In the genomic region with DNA sequence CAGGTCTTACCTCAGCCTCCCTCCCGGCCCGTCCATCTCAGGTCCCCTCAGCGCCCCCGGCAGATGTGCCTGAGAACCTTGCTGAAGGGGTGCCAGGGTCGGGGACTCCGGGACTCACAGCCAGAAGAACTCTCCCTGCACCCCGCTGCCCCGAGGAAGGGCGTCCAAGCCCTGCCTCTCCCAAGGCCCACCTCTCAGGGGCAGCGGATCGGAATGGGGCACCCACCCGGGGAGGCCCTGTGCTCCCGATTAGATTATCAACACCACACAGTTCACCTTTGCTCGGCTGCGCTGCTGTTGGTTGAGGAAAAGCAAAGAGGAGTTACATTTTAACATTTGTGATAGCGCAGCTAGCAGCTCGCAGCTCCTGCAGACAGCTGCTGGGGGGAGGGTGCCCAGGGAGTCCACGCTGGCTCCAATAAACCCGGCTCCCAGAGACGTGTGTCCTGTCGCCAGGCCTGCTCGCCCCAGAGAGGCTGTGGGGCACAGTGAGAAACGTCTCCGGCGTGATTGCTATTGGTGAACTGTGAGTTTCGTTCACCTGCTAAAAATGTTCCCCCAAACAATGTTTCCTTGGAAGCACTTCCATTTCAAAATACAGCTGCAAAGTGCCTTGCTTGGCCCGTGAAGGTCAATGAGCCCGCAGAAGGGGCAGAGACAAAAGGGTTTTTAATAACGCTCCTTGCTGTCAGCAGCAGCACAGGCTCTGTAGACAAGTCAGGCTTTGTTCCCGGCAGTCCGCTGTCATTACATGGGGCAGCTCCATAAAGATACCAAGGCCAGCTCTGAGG, we compare ENCODE assay signal across 17 cellular contexts. TPM values are rescaled to one million over a fixed set of nuclear protein-coding genes. Genes with fewer than 3 reads are reported as not detected.
A peak's percentile ranks its signal among the peaks of the same experiment; 100 is the strongest.
DNase-seq lines count a peak whose midpoint lies in the region; ATAC-seq and TF ChIP-seq lines count a peak whose summit lies in the region.
"Had no signal": no experiment of that assay in that cellular context is flagged by ENCODE, and none has a peak within 500 bp of the region (broad histone marks: within the 10 kb centered on the region; RNA-seq: fewer than 3 reads in every experiment).

No MANE protein-coding gene starts in this region.

- H3K9me3 ChIP-seq in right atrium auricular region (no peaks in the 10 kb centered on the region), heart right ventricle (no peaks in the 10 kb centered on the region)
- no peaks in the 10 kb centered on the region for H3K9me3 ChIP-seq in effector memory CD4-positive, alpha-beta T cell (ENCODE audit: control insufficient read depth, low read length)
- H3K9me3 ChIP-seq: SJCRH30 had no signal

- H3K4me1 ChIP-seq in right atrium auricular region (peaks cover 0 to 30% of the 10 kb centered on the region in 2 donors), heart right ventricle (peaks cover 0 to 23% (median 4%) of the 10 kb centered on the region in 9 donors)
- no peaks in the 10 kb centered on the region for H3K4me1 ChIP-seq in effector memory CD4-positive, alpha-beta T cell (ENCODE audit: control insufficient read depth, insufficient read depth, low read length, poor library complexity, severe bottlenecking)
- H3K4me1 ChIP-seq: SJCRH30 had no signal

- peak; percentile 65 for DNase-seq in Right ventricle myocardium inferior (ENCODE audit: missing footprints)
- DNase-seq in right atrium auricular region (ENCODE audit: low spot score): no peak
- DNase-seq in heart right ventricle: no peak
- no peak for DNase-seq in NCI-H2081 treated with DMSO at 0.1 percent for 48 hours (lab: John Stamatoyannopoulos, UW)
- DNase-seq in effector memory CD4-positive, alpha-beta T cell: no peak
- DNase-seq: activated naive CD4-positive, alpha-beta T cell treated with anti-CD3 and anti-CD28 coated beads for 36 hours; MM.1S; natural killer cell; NCI-H524 treated with DMSO at 0.1 percent for 48 hours; stimulated activated CD4-positive, alpha-beta T cell treated with anti-CD3 and anti-CD28 coated beads, Interleukin-2, amount 100 ng/mL, for 24 hours; stimulated activated naive CD8-positive, alpha-beta T cell treated with anti-CD3 and anti-CD28 coated beads, Interleukin-15, amount 100 ng/mL, for 72 hours had no signal

- peak overlapping the region; percentile 58 to 91 (median 80) for H3K27ac Mint-ChIP-seq in nephron
- H3K27ac Mint-ChIP-seq: activated naive CD4-positive, alpha-beta T cell treated with anti-CD3 and anti-CD28 coated beads for 36 hours; natural killer cell; stimulated activated naive CD8-positive, alpha-beta T cell treated with anti-CD3 and anti-CD28 coated beads, Interleukin-15, amount 100 ng/mL, for 72 hours had no signal

- H3K36me3 ChIP-seq in right atrium auricular region: no peaks in the 10 kb centered on the region
- H3K36me3 ChIP-seq in heart right ventricle: no peaks in the 10 kb centered on the region
- H3K36me3 ChIP-seq in effector memory CD4-positive, alpha-beta T cell (ENCODE audit: control insufficient read depth, insufficient read depth, low read length): no peaks in the 10 kb centered on the region
- H3K36me3 ChIP-seq: SJCRH30 had no signal

- no peaks in the 10 kb centered on the region for H3K9me3 Mint-ChIP-seq in nephron
- H3K9me3 Mint-ChIP-seq: activated naive CD4-positive, alpha-beta T cell treated with anti-CD3 and anti-CD28 coated beads for 36 hours; natural killer cell; stimulated activated naive CD8-positive, alpha-beta T cell treated with anti-CD3 and anti-CD28 coated beads, Interleukin-15, amount 100 ng/mL, for 72 hours had no signal

- intact Hi-C loops in Right ventricle myocardium inferior (cut with DNase I): no loop called here
- intact Hi-C loops in heart right ventricle (cut with DNase I): no loop called here

- H3K27me3 ChIP-seq in right atrium auricular region: no peaks in the 10 kb centered on the region
- H3K27me3 ChIP-seq in heart right ventricle: peaks cover 0 to 29% (median 9%) of the 10 kb centered on the region in 7 donors
- H3K27me3 ChIP-seq in effector memory CD4-positive, alpha-beta T cell (replicated peaks; ENCODE audit: control insufficient read depth, insufficient read depth, low read length, poor library complexity, severe bottlenecking): no peaks in the 10 kb centered on the region
- H3K27me3 ChIP-seq: SJCRH30 had no signal

- TF ChIP-seq CTCF in right atrium auricular region (IDR thresholded peaks at IDR 0.05) (no peak), heart right ventricle (IDR thresholded peaks at IDR 0.05) (no peak), nephron (IDR thresholded peaks at IDR 0.05; ENCODE audit: unreplicated experiment in 3 of 3) (no peak)

- H3K4me3 ChIP-seq in right atrium auricular region (no peak overlapping the region), heart right ventricle (no peak overlapping the region)
- no peak overlapping the region for H3K4me3 ChIP-seq in effector memory CD4-positive, alpha-beta T cell (ENCODE audit: insufficient read depth, low read depth, low read length, poor library complexity, severe bottlenecking)
- H3K4me3 ChIP-seq: SJCRH30 had no signal

- peak; percentile 17 for ATAC-seq in Right ventricle myocardium inferior
- ATAC-seq in heart right ventricle: peak; percentile 31 to 66 (median 46)
- ATAC-seq in HG03159 (IDR thresholded peaks at IDR 0.05; ENCODE audit: unreplicated experiment): no peak
- no peak for ATAC-seq in HG02938 (IDR thresholded peaks at IDR 0.05; ENCODE audit: unreplicated experiment)
- ATAC-seq: natural killer cell; stimulated activated naive CD8-positive, alpha-beta T cell treated with anti-CD3 and anti-CD28 coated beads, Interleukin-15, amount 100 ng/mL, for 72 hours had no signal

- peak overlapping the region in 1 of 2 donors; percentile 35 for H3K27ac ChIP-seq in right atrium auricular region
- peak overlapping the region in 7 of 10 donors; percentile 30 to 62 (median 39) for H3K27ac ChIP-seq in heart right ventricle
- no peak overlapping the region for H3K27ac ChIP-seq in effector memory CD4-positive, alpha-beta T cell (ENCODE audit: insufficient read depth, low read length, poor library complexity, severe bottlenecking)
- H3K27ac ChIP-seq: SJCRH30 had no signal

- no peaks in the 10 kb centered on the region for H3K36me3 Mint-ChIP-seq in nephron (ENCODE audit: low read depth)
- H3K36me3 Mint-ChIP-seq: natural killer cell had no signal

- 45 to 46% methylated on average over 31 of the region's 31 CpGs for WGBS in heart right ventricle, 2 donors

- H3K27me3 Mint-ChIP-seq in nephron (ENCODE audit: low read depth): peaks cover 4% of the 10 kb centered on the region
- H3K27me3 Mint-ChIP-seq: stimulated activated naive CD8-positive, alpha-beta T cell treated with anti-CD3 and anti-CD28 coated beads, Interleukin-15, amount 100 ng/mL, for 72 hours had no signal

- H3K4me3 Mint-ChIP-seq in nephron: peak overlapping the region in 2 of 3 experiments; percentile 16 to 17
- H3K4me3 Mint-ChIP-seq: activated naive CD4-positive, alpha-beta T cell treated with anti-CD3 and anti-CD28 coated beads for 36 hours; natural killer cell; stimulated activated naive CD8-positive, alpha-beta T cell treated with anti-CD3 and anti-CD28 coated beads, Interleukin-15, amount 100 ng/mL, for 72 hours had no signal

- H3K4me1 Mint-ChIP-seq in nephron: peaks cover 15% of the 10 kb centered on the region
- H3K4me1 Mint-ChIP-seq: stimulated activated naive CD8-positive, alpha-beta T cell treated with anti-CD3 and anti-CD28 coated beads, Interleukin-15, amount 100 ng/mL, for 72 hours had no signal

RNA-seq across cellular contexts. Expression of gene SLC6A19, which starts 18.6 kb away (rescaled TPM):
- total RNA-seq in Right ventricle myocardium inferior (not detected), right atrium auricular region (not detected), heart right ventricle (under 1 TPM in 1 of 10 donors, not detected in 9; 0.11 TPM)
- not detected for polyA plus RNA-seq in heart right ventricle
- total RNA-seq: activated naive CD4-positive, alpha-beta T cell treated with anti-CD3 and anti-CD28 coated beads for 36 hours; dermis microvascular lymphatic vessel endothelial cell; natural killer cell; SJCRH30 had no signal
- polyA plus RNA-seq: AG04450 had no signal

RNA-seq across cellular contexts. Expression of gene SLC6A18, which starts 42.4 kb away (rescaled TPM):
- total RNA-seq in Right ventricle myocardium inferior: not detected
- total RNA-seq in right atrium auricular region: not detected
- total RNA-seq in heart right ventricle: not detected
- polyA plus RNA-seq in heart right ventricle: not detected
- total RNA-seq: activated naive CD4-positive, alpha-beta T cell treated with anti-CD3 and anti-CD28 coated beads for 36 hours; dermis microvascular lymphatic vessel endothelial cell; natural killer cell; SJCRH30 had no signal
- polyA plus RNA-seq: AG04450 had no signal

Comparison
In these comparisons a context has a peak if more than half of its experiments do, and no peak if none do; other contexts are left out.
1. ATAC-seq: peak in Right ventricle myocardium inferior (single experiment) and heart right ventricle (8 of 8); none in HG03159 (single experiment) and HG02938 (single experiment).